10 cellular contexts compared by ENCODE assay signal in the genomic region with DNA sequence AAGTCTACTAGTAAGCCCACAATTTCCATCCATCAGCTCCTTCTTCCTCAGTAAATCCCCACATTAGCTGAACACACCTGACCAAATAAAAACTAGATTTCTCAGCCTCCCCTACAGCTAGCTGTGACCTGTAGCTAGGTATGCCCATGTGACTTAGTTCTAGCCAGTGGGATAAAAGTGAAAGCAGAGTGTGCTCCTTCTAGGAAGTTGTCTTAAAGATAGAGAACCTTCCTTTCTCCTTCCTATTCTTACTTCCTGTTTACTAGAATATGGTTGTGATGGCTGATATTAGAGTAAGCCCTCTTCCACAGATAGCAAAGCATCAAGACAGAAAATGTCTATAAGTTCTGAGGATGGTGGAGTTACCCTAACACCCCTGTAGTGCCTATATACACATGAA.
A peak's percentile ranks its signal among the peaks of the same experiment; 100 is the strongest.
DNase-seq lines count a peak whose midpoint lies in the region; ATAC-seq, FAIRE-seq and TF ChIP-seq lines count a peak whose summit lies in the region.
"Had no signal": no experiment of that assay in that cellular context is flagged by ENCODE, and none has a peak within 500 bp of the region (broad histone marks: within the 10 kb centered on the region; RNA-seq: fewer than 3 reads in every experiment).

No MANE protein-coding gene starts in this region.

- POLR2A ChIA-PET in activated CD4-positive, alpha-beta T cell treated with anti-CD3 and anti-CD28 coated beads, Interleukin-2, amount 10 ng/mL, durations not matched to agents 7 days and 5 days (lab: Charles Lee), result interaction anchor here (0.7 kb wide), 1 partner anchor 26 kb away, joined by 3 read pairs; no protein-coding TSS in a partner anchor
- POLR2A ChIA-PET in activated naive CD8-positive, alpha-beta T cell treated with anti-CD3 and anti-CD28 coated beads, Interleukin-2, amount 10 ng/mL, durations not matched to agents 7 days and 5 days (lab: Charles Lee), result interaction anchor here (0.8 kb wide), 1 partner anchor 1344 kb away, joined by 3 read pairs; no protein-coding TSS in a partner anchor

- no peak overlapping the region for H3K27ac ChIP-seq in pancreas
- H3K27ac ChIP-seq in Peyer's patch, result peak overlapping the region in 1 of 4 donors; percentile 27

- TF ChIP-seq POLR2A in Peyer's patch (IDR thresholded peaks at IDR 0.05), result no peak

- H3K4me1 Mint-ChIP-seq in activated CD4-positive, alpha-beta T cell treated with anti-CD3 and anti-CD28 coated beads, Interleukin-2, amount 10 ng/mL, durations not matched to agents 7 days and 5 days, result peaks cover 34% of the 10 kb centered on the region
- peaks cover 19% of the 10 kb centered on the region for H3K4me1 Mint-ChIP-seq in activated naive CD8-positive, alpha-beta T cell treated with anti-CD3 and anti-CD28 coated beads, Interleukin-2, amount 10 ng/mL, durations not matched to agents 7 days and 5 days

- no peaks in the 10 kb centered on the region for H3K9me3 Mint-ChIP-seq in activated CD4-positive, alpha-beta T cell treated with anti-CD3 and anti-CD28 coated beads, Interleukin-2, amount 10 ng/mL, durations not matched to agents 7 days and 5 days
- peaks cover 2% of the 10 kb centered on the region for H3K9me3 Mint-ChIP-seq in activated naive CD8-positive, alpha-beta T cell treated with anti-CD3 and anti-CD28 coated beads, Interleukin-2, amount 10 ng/mL, durations not matched to agents 7 days and 5 days

- H3K27me3 ChIP-seq in pancreas (no peaks in the 10 kb centered on the region), Peyer's patch (no peaks in the 10 kb centered on the region)

- H3K36me3 Mint-ChIP-seq in activated CD4-positive, alpha-beta T cell treated with anti-CD3 and anti-CD28 coated beads, Interleukin-2, amount 10 ng/mL, durations not matched to agents 7 days and 5 days (ENCODE audit: low read depth), result peaks cover 13% of the 10 kb centered on the region
- peaks cover 12% of the 10 kb centered on the region for H3K36me3 Mint-ChIP-seq in activated naive CD8-positive, alpha-beta T cell treated with anti-CD3 and anti-CD28 coated beads, Interleukin-2, amount 10 ng/mL, durations not matched to agents 7 days and 5 days

- CTCF ChIA-PET in activated CD4-positive, alpha-beta T cell treated with anti-CD3 and anti-CD28 coated beads, Interleukin-2, amount 10 ng/mL, durations not matched to agents 7 days and 5 days (lab: Charles Lee), result interaction anchor here (0.8 kb wide), 1 partner anchor 15 kb away, joined by 5 read pairs; no protein-coding TSS in a partner anchor

- no peaks in the 10 kb centered on the region for H3K27me3 Mint-ChIP-seq in activated CD4-positive, alpha-beta T cell treated with anti-CD3 and anti-CD28 coated beads, Interleukin-2, amount 10 ng/mL, durations not matched to agents 7 days and 5 days
- no peaks in the 10 kb centered on the region for H3K27me3 Mint-ChIP-seq in activated naive CD8-positive, alpha-beta T cell treated with anti-CD3 and anti-CD28 coated beads, Interleukin-2, amount 10 ng/mL, durations not matched to agents 7 days and 5 days

- DNase-seq in activated CD4-positive, alpha-beta T cell treated with anti-CD3 and anti-CD28 coated beads, Interleukin-2, amount 10 ng/mL, durations not matched to agents 7 days and 5 days, result peak; percentile 29
- DNase-seq in activated CD4-positive, alpha-beta T cell treated with anti-CD3 and anti-CD28 coated beads, Interleukin-2, amount 50 U/mL, for 4 hours, result no peak
- peak; percentile 77 for DNase-seq in LoVo (ENCODE audit: low spot score)
- DNase-seq in activated naive CD8-positive, alpha-beta T cell treated with anti-CD3 and anti-CD28 coated beads, Interleukin-2, amount 10 ng/mL, durations not matched to agents 7 days and 5 days, result no peak
- no peak for DNase-seq in pancreas
- no peak for DNase-seq in Peyer's patch
- no peak for DNase-seq in NCI-H526 (lab: John Stamatoyannopoulos, UW)
- DNase-seq: NCI-H2227 treated with DMSO at 0.1 percent for 48 hours, right cardiac atrium had no signal

- peak overlapping the region; percentile 54 for H3K27ac Mint-ChIP-seq in activated CD4-positive, alpha-beta T cell treated with anti-CD3 and anti-CD28 coated beads, Interleukin-2, amount 10 ng/mL, durations not matched to agents 7 days and 5 days
- peak overlapping the region; percentile 76 for H3K27ac Mint-ChIP-seq in activated naive CD8-positive, alpha-beta T cell treated with anti-CD3 and anti-CD28 coated beads, Interleukin-2, amount 10 ng/mL, durations not matched to agents 7 days and 5 days

- H3K4me3 ChIP-seq in pancreas (no peak overlapping the region), Peyer's patch (peak overlapping the region in 2 of 4 donors; percentile 13 to 14)

- H3K4me3 Mint-ChIP-seq in activated CD4-positive, alpha-beta T cell treated with anti-CD3 and anti-CD28 coated beads, Interleukin-2, amount 10 ng/mL, durations not matched to agents 7 days and 5 days, result peak overlapping the region; percentile 18
- peak overlapping the region; percentile 72 for H3K4me3 Mint-ChIP-seq in activated naive CD8-positive, alpha-beta T cell treated with anti-CD3 and anti-CD28 coated beads, Interleukin-2, amount 10 ng/mL, durations not matched to agents 7 days and 5 days

- TF ChIP-seq CTCF in pancreas (IDR thresholded peaks at IDR 0.05), result no peak
- no peak for TF ChIP-seq CTCF in Peyer's patch (IDR thresholded peaks at IDR 0.05)

- intact Hi-C loops in pancreas (cut with DNase I), result no loop called here

- H3K9me3 ChIP-seq in pancreas, result no peaks in the 10 kb centered on the region
- H3K9me3 ChIP-seq in Peyer's patch, result no peaks in the 10 kb centered on the region

- peak; percentile 93 for ATAC-seq in activated naive CD8-positive, alpha-beta T cell treated with anti-CD3 and anti-CD28 coated beads, Interleukin-2, amount 10 ng/mL, durations not matched to agents 7 days and 5 days (ENCODE audit: low read depth)
- ATAC-seq in pancreas (peak; percentile 56 to 89 (median 78)), GM21367 (IDR thresholded peaks at IDR 0.05; ENCODE audit: unreplicated experiment) (no peak)
- ATAC-seq: right cardiac atrium had no signal

- H3K36me3 ChIP-seq in pancreas (no peaks in the 10 kb centered on the region), Peyer's patch (peaks cover 0 to 12% (median 0%) of the 10 kb centered on the region in 3 donors)

- H3K4me1 ChIP-seq in pancreas (peaks cover 0 to 4% (median 0%) of the 10 kb centered on the region in 3 donors), Peyer's patch (peaks cover 0 to 16% (median 0%) of the 10 kb centered on the region in 4 donors)

- no peak for FAIRE-seq in pancreas (lab: Jason Lieb, UNC)

Comparison
In these comparisons a context has a peak if more than half of its experiments do, and no peak if none do; other contexts are left out.
1. DNase-seq: peak in activated CD4-positive, alpha-beta T cell treated with anti-CD3 and anti-CD28 coated beads, Interleukin-2, amount 10 ng/mL, durations not matched to agents 7 days and 5 days (single experiment) and LoVo (single experiment); none in activated CD4-positive, alpha-beta T cell treated with anti-CD3 and anti-CD28 coated beads, Interleukin-2, amount 50 U/mL, for 4 hours (0 of 2), activated naive CD8-positive, alpha-beta T cell treated with anti-CD3 and anti-CD28 coated beads, Interleukin-2, amount 10 ng/mL, durations not matched to agents 7 days and 5 days (single experiment), pancreas (0 of 6), Peyer's patch (0 of 3) and NCI-H526 (0 of 2).